In genomic region chr14:105023144-105023543, GRCh38 we compare ENCODE assay signal across 11 cellular contexts. TPM values are rescaled to one million over a fixed set of nuclear protein-coding genes. Genes with fewer than 3 reads are reported as not detected.
A peak's percentile ranks its signal among the peaks of the same experiment; 100 is the strongest.
DNase-seq lines count a peak whose midpoint lies in the region; ATAC-seq, FAIRE-seq and TF ChIP-seq lines count a peak whose summit lies in the region.
"Had no signal": no experiment of that assay in that cellular context is flagged by ENCODE, and none has a peak within 500 bp of the region (broad histone marks: within the 10 kb centered on the region; RNA-seq: fewer than 3 reads in every experiment).

No MANE protein-coding gene starts in this region.

- H3K9me3 ChIP-seq in keratinocyte (ENCODE audit: control insufficient read depth, low read depth, low read length): no peaks in the 10 kb centered on the region
- H3K9me3 ChIP-seq: right atrium auricular region had no signal

- peak overlapping the region; percentile 89 for H3K27ac ChIP-seq in keratinocyte (ENCODE audit: control insufficient read depth, insufficient read depth, low read length)
- H3K27ac ChIP-seq: right atrium auricular region had no signal

- peaks cover 68% of the 10 kb centered on the region for H3K4me1 Mint-ChIP-seq in CD14-positive monocyte
- H3K4me1 Mint-ChIP-seq in activated T-helper 17 cell treated with anti-CD3 and anti-CD28 coated beads, Interleukin-2, amount 50 U/mL, for 72 hours: peaks cover 38% of the 10 kb centered on the region

- no peaks in the 10 kb centered on the region for H3K9me1 ChIP-seq in keratinocyte (ENCODE audit: control insufficient read depth, extremely low read depth, insufficient read depth, low read length)

- H3K9ac ChIP-seq in keratinocyte (ENCODE audit: control insufficient read depth, extremely low read depth, insufficient read depth, low read length): no peak overlapping the region

- H3K9me3 Mint-ChIP-seq in CD14-positive monocyte: peaks cover 0 to 9% (median 3%) of the 10 kb centered on the region in 7 donors
- H3K9me3 Mint-ChIP-seq in activated T-helper 17 cell treated with anti-CD3 and anti-CD28 coated beads, Interleukin-2, amount 50 U/mL, for 72 hours: no peaks in the 10 kb centered on the region

- no peak overlapping the region for H2AFZ ChIP-seq in keratinocyte (ENCODE audit: control insufficient read depth, low read length)

- DNase-seq in CD14-positive monocyte (ENCODE audit: low spot score) (no peak), KBM-7 (peak; percentile 52), keratinocyte (ENCODE audit: low read depth, low spot score) (no peak), occipital lobe (lab: John Stamatoyannopoulos, UW) (no peak), NCI-H1105 (lab: John Stamatoyannopoulos, UW) (no peak), DMS153 (lab: John Stamatoyannopoulos, UW) (no peak), cortex of kidney (lab: John Stamatoyannopoulos, UW) (no peak)
- DNase-seq: caudate nucleus, NCI-H446 had no signal

- H3K4me3 Mint-ChIP-seq in CD14-positive monocyte: no peak overlapping the region
- H3K4me3 Mint-ChIP-seq in activated T-helper 17 cell treated with anti-CD3 and anti-CD28 coated beads, Interleukin-2, amount 50 U/mL, for 72 hours: peak overlapping the region; percentile 98

- no peak for TF ChIP-seq CTCF in CD14-positive monocyte (IDR thresholded peaks at IDR 0.05)
- TF ChIP-seq CTCF in keratinocyte (optimal IDR thresholded peaks at IDR 0.05 in 1 of 3, IDR thresholded peaks at IDR 0.05 in 1 of 3, conservative IDR thresholded peaks at IDR 0.05 in 1 of 3; ENCODE audit: extremely low read depth in 1 of 3, insufficient read depth in 2 of 3, low read length in 3 of 3): no peak

- peaks cover 72% of the 10 kb centered on the region for H3K4me1 ChIP-seq in keratinocyte (ENCODE audit: control insufficient read depth, extremely low read depth, insufficient read depth, low read length)

- H3K27me3 ChIP-seq in keratinocyte (ENCODE audit: control insufficient read depth, extremely low read depth, insufficient read depth, low read length): no peaks in the 10 kb centered on the region
- H3K27me3 ChIP-seq: right atrium auricular region had no signal

- peaks cover 0 to 5% (median 0%) of the 10 kb centered on the region in 3 donors for H3K27me3 Mint-ChIP-seq in CD14-positive monocyte (ENCODE audit: low read depth in 3 of 3)
- H3K27me3 Mint-ChIP-seq in activated T-helper 17 cell treated with anti-CD3 and anti-CD28 coated beads, Interleukin-2, amount 50 U/mL, for 72 hours: no peaks in the 10 kb centered on the region

- in situ Hi-C loops in KBM-7 (cut with MboI; ENCODE audit: low pct_unique_long_range_greater_than_20kb, low sequenced_read_pairs): no loop called here

- intact Hi-C loops in CD14-positive monocyte (cut with micrococcal nuclease): no loop called here

- peaks cover 7% of the 10 kb centered on the region in 2 donors for H3K36me3 Mint-ChIP-seq in CD14-positive monocyte
- H3K36me3 Mint-ChIP-seq in activated T-helper 17 cell treated with anti-CD3 and anti-CD28 coated beads, Interleukin-2, amount 50 U/mL, for 72 hours (ENCODE audit: low read depth): peaks cover 36% of the 10 kb centered on the region

- dilution Hi-C loops in keratinocyte (cut with MboI; ENCODE audit: extremely low pct_ligation_motif_present, low sequenced_read_pairs): no loop called here

- H3K27ac Mint-ChIP-seq in CD14-positive monocyte: peak overlapping the region; percentile 25 to 98 (median 96)
- peak overlapping the region; percentile 6 for H3K27ac Mint-ChIP-seq in activated T-helper 17 cell treated with anti-CD3 and anti-CD28 coated beads, Interleukin-2, amount 50 U/mL, for 72 hours

- H3K36me3 ChIP-seq in keratinocyte (ENCODE audit: control insufficient read depth in 2 of 2, extremely low read depth in 1 of 2, insufficient read depth in 2 of 2, low read length in 2 of 2): peaks cover 0 to 7% of the 10 kb centered on the region in 2 experiments
- H3K36me3 ChIP-seq: right atrium auricular region had no signal

- no peak overlapping the region for H3K4me3 ChIP-seq in keratinocyte (ENCODE audit: control insufficient read depth in 2 of 3, extremely low read depth in 1 of 3, insufficient read depth in 2 of 3, low read depth in 1 of 3, low read length in 3 of 3)
- H3K4me3 ChIP-seq: right atrium auricular region had no signal

- FAIRE-seq in keratinocyte (lab: Jason Lieb, UNC): no peak

- peaks cover 5% of the 10 kb centered on the region for H4K20me1 ChIP-seq in keratinocyte (ENCODE audit: control insufficient read depth, extremely low read depth, insufficient read depth, low read length)

- peaks cover 35% of the 10 kb centered on the region for H3K79me2 ChIP-seq in keratinocyte (ENCODE audit: control insufficient read depth, insufficient read depth, low read length)

- H3K4me2 ChIP-seq in keratinocyte (ENCODE audit: control insufficient read depth, extremely low read depth, insufficient read depth, low read depth, low read length): peak overlapping the region; percentile 58

- no peak for ATAC-seq in activated T-helper 17 cell treated with anti-CD3 and anti-CD28 coated beads, Interleukin-2, amount 50 U/mL, for 72 hours (replicated peaks)

RNA-seq across cellular contexts. Expression of gene CDCA4, which starts 2.3 kb away (rescaled TPM):
- polyA plus RNA-seq in CD14-positive monocyte: 10 to 100 TPM in 1 of 2 donors, 1 to 10 TPM in 1; 8.6 to 12.0 TPM
- total RNA-seq in activated T-helper 17 cell treated with anti-CD3 and anti-CD28 coated beads, Interleukin-2, amount 50 U/mL, for 72 hours: 10 to 100 TPM; 49.2 to 58.6 TPM
- polyA plus RNA-seq in keratinocyte: 29.8 to 48.7 TPM (median 35.7 TPM) in 3 replicates
- 5.3 TPM for polyA plus RNA-seq in keratinocyte (2011; ENCODE audit: low read depth)
- polyA plus RNA-seq in keratinocyte (2011; cell fraction: cytosol; rRNA removed): 22.7 and 31.2 TPM in 2 replicates
- 30.3 and 36.4 TPM in 2 replicates for polyA plus RNA-seq in keratinocyte (2011; cell fraction: nucleus; rRNA removed)
- 15.0 and 47.2 TPM in 2 replicates for polyA plus RNA-seq in keratinocyte (2012; ENCODE audit: low replicate concordance)
- polyA minus RNA-seq in keratinocyte: 21.6 to 29.0 TPM (median 28.1 TPM) in 3 replicates
- polyA minus RNA-seq in keratinocyte (2011; cell fraction: cytosol; rRNA and poly(A)+ RNA removed): 44.7 TPM
- 20.9 and 27.0 TPM in 2 replicates for polyA minus RNA-seq in keratinocyte (2011; cell fraction: nucleus; rRNA and poly(A)+ RNA removed)
- total RNA-seq in occipital lobe: 11.1 TPM

RNA-seq across cellular contexts. Expression of gene CLBA1, which starts 37.6 kb away (rescaled TPM):
- under 1 TPM; 0.62 to 0.76 TPM for polyA plus RNA-seq in CD14-positive monocyte
- total RNA-seq in activated T-helper 17 cell treated with anti-CD3 and anti-CD28 coated beads, Interleukin-2, amount 50 U/mL, for 72 hours: under 1 TPM; 0.54 to 0.85 TPM
- polyA plus RNA-seq in keratinocyte: 8.6 to 11.7 TPM (median 9.1 TPM) in 3 replicates
- 3.3 TPM for polyA plus RNA-seq in keratinocyte (2011; ENCODE audit: low read depth)
- 8.1 and 9.8 TPM in 2 replicates for polyA plus RNA-seq in keratinocyte (2011; cell fraction: cytosol; rRNA removed)
- polyA plus RNA-seq in keratinocyte (2011; cell fraction: nucleus; rRNA removed): 22.6 and 24.3 TPM in 2 replicates
- polyA plus RNA-seq in keratinocyte (2012; ENCODE audit: low replicate concordance): 10.3 and 10.9 TPM in 2 replicates
- polyA minus RNA-seq in keratinocyte: 5.1 to 5.2 TPM (median 5.1 TPM) in 3 replicates
- polyA minus RNA-seq in keratinocyte (2011; cell fraction: cytosol; rRNA and poly(A)+ RNA removed): 6.5 TPM
- polyA minus RNA-seq in keratinocyte (2011; cell fraction: nucleus; rRNA and poly(A)+ RNA removed): 7.3 and 15.5 TPM in 2 replicates
- total RNA-seq in occipital lobe: 10.1 TPM

RNA-seq across cellular contexts. Expression of gene GPR132, which starts 42.1 kb away (rescaled TPM):
- 10 to 100 TPM in 1 of 2 donors, 1 to 10 TPM in 1; 6.3 to 13.0 TPM for polyA plus RNA-seq in CD14-positive monocyte
- 10 to 100 TPM; 46.5 to 49.5 TPM for total RNA-seq in activated T-helper 17 cell treated with anti-CD3 and anti-CD28 coated beads, Interleukin-2, amount 50 U/mL, for 72 hours
- polyA plus RNA-seq in keratinocyte: not detected in 3 replicates
- polyA plus RNA-seq in keratinocyte (2011; ENCODE audit: low read depth): not detected
- polyA plus RNA-seq in keratinocyte (2011; cell fraction: cytosol; rRNA removed): not detected in 2 replicates
- polyA plus RNA-seq in keratinocyte (2011; cell fraction: nucleus; rRNA removed): not detected in 2 replicates
- polyA plus RNA-seq in keratinocyte (2012; ENCODE audit: low replicate concordance): 0.39 and 1.2 TPM in 2 replicates
- not detected in 3 replicates for polyA minus RNA-seq in keratinocyte
- polyA minus RNA-seq in keratinocyte (2011; cell fraction: cytosol; rRNA and poly(A)+ RNA removed): not detected
- polyA minus RNA-seq in keratinocyte (2011; cell fraction: nucleus; rRNA and poly(A)+ RNA removed): not detected in 2 replicates
- 0.94 TPM for total RNA-seq in occipital lobe

RNA-seq across cellular contexts. Expression of gene AHNAK2, which starts 45.0 kb away (rescaled TPM):
- polyA plus RNA-seq in CD14-positive monocyte (under 1 TPM in 1 of 2 donors, not detected in 1; 0.01 TPM), keratinocyte (142 to 198 TPM (median 164 TPM) in 3 replicates)
- total RNA-seq in activated T-helper 17 cell treated with anti-CD3 and anti-CD28 coated beads, Interleukin-2, amount 50 U/mL, for 72 hours: under 1 TPM; 0.05 to 0.06 TPM
- 725 TPM for polyA plus RNA-seq in keratinocyte (2011; ENCODE audit: low read depth)
- polyA plus RNA-seq in keratinocyte (2011; cell fraction: cytosol; rRNA removed): 78.9 and 92.5 TPM in 2 replicates
- polyA plus RNA-seq in keratinocyte (2011; cell fraction: nucleus; rRNA removed): 988 and 1,021 TPM in 2 replicates
- 289 and 443 TPM in 2 replicates for polyA plus RNA-seq in keratinocyte (2012; ENCODE audit: low replicate concordance)
- 622 to 721 TPM (median 625 TPM) in 3 replicates for polyA minus RNA-seq in keratinocyte
- 342 TPM for polyA minus RNA-seq in keratinocyte (2011; cell fraction: cytosol; rRNA and poly(A)+ RNA removed)
- polyA minus RNA-seq in keratinocyte (2011; cell fraction: nucleus; rRNA and poly(A)+ RNA removed): 1,549 and 2,078 TPM in 2 replicates
- 20.6 TPM for total RNA-seq in occipital lobe

Comparison
In these comparisons a context has a peak if more than half of its experiments do, and no peak if none do; other contexts are left out.
1. RNA of gene GPR132, which starts 42.1 kb away (total RNA-seq): 46.5 to 49.5 TPM in activated T-helper 17 cell treated with anti-CD3 and anti-CD28 coated beads, Interleukin-2, amount 50 U/mL, for 72 hours; 0.94 TPM in occipital lobe (single experiment); every median in the first group is over 10 times any median in the second.